In genomic region chr5:58759745-58760144, GRCh38 we compare ENCODE assay signal across 7 cellular contexts.
DNase-seq lines count a peak whose midpoint lies in the region; ATAC-seq and TF ChIP-seq lines count a peak whose summit lies in the region.

No MANE protein-coding gene starts in this region.

- H3K27me3 ChIP-seq in OCI-LY1 (ENCODE audit: insufficient read depth, low read length), result no peaks in the 10 kb centered on the region
- no peaks in the 10 kb centered on the region for H3K27me3 ChIP-seq in suprapubic skin
- H3K27me3 ChIP-seq in trophoblast cell (ENCODE audit: insufficient read depth, low read length), result no peaks in the 10 kb centered on the region
- H3K27me3 ChIP-seq in neuronal stem cell (ENCODE audit: control insufficient read depth in 3 of 3, insufficient read depth in 3 of 3, low read depth in 1 of 3, low read length in 3 of 3), result no peaks in the 10 kb centered on the region

- H3K36me3 ChIP-seq in OCI-LY1 (ENCODE audit: insufficient read depth, low read length) (no peaks in the 10 kb centered on the region), suprapubic skin (no peaks in the 10 kb centered on the region), trophoblast cell (ENCODE audit: control insufficient read depth in 1 of 2, insufficient read depth in 2 of 2, low read length in 2 of 2) (no peaks in the 10 kb centered on the region), neuronal stem cell (replicated peaks in 1 of 2; ENCODE audit: control insufficient read depth in 2 of 2, insufficient read depth in 2 of 2, low read length in 2 of 2) (no peaks in the 10 kb centered on the region)

- no peak for TF ChIP-seq EP300 in suprapubic skin (IDR thresholded peaks at IDR 0.05)

- 60% methylated on average over 4 of the region's 4 CpGs for WGBS in suprapubic skin
- no CpG with 5 or more reads among the region's 4 CpGs for WGBS in trophoblast cell (ENCODE audit: extremely low coverage, insufficient coverage, insufficient read length)
- no CpG with 5 or more reads among the region's 4 CpGs for WGBS in neuronal stem cell (ENCODE audit: extremely low coverage in 2 of 2, insufficient read length in 2 of 2, insufficient replicate concordance in 1 of 2), 2 donors

- H2BK5ac ChIP-seq in trophoblast cell (ENCODE audit: low read depth, low read length, poor library complexity), result no peak overlapping the region
- no peak overlapping the region for H2BK5ac ChIP-seq in neuronal stem cell (ENCODE audit: low read length)

- H3F3A ChIP-seq in OCI-LY1 (ENCODE audit: insufficient read depth, low read length), result no peaks in the 10 kb centered on the region

- no peak for TF ChIP-seq POLR2A in suprapubic skin (IDR thresholded peaks at IDR 0.05)

- H3K4ac ChIP-seq in trophoblast cell (ENCODE audit: low read depth, low read length) (no peak overlapping the region), neuronal stem cell (ENCODE audit: low read length) (no peak overlapping the region)

- H4K8ac ChIP-seq in trophoblast cell (ENCODE audit: low read depth, low read length), result no peak overlapping the region
- no peak overlapping the region for H4K8ac ChIP-seq in neuronal stem cell (ENCODE audit: low read depth, low read length)

- H3K14ac ChIP-seq in trophoblast cell (ENCODE audit: low read length) (no peak overlapping the region), neuronal stem cell (ENCODE audit: low read length) (no peak overlapping the region)

- H4K91ac ChIP-seq in trophoblast cell (ENCODE audit: low read depth, low read length), result no peak overlapping the region
- H4K91ac ChIP-seq in neuronal stem cell (ENCODE audit: low read depth, low read length, poor library complexity), result no peak overlapping the region

- no peak overlapping the region for H3K18ac ChIP-seq in trophoblast cell (ENCODE audit: low read length)
- H3K18ac ChIP-seq in neuronal stem cell (ENCODE audit: low read length), result no peak overlapping the region

- H2BK15ac ChIP-seq in neuronal stem cell (ENCODE audit: low read length), result no peak overlapping the region

- no peaks in the 10 kb centered on the region for H4K20me1 ChIP-seq in OCI-LY1 (ENCODE audit: insufficient read depth, low read length)

- no peak overlapping the region for H2BK12ac ChIP-seq in trophoblast cell (ENCODE audit: low read length)
- H2BK12ac ChIP-seq in neuronal stem cell (ENCODE audit: low read length), result no peak overlapping the region

- no peak overlapping the region for H4K12ac ChIP-seq in trophoblast cell (ENCODE audit: low read depth, low read length)

- no peak overlapping the region for H2AFZ ChIP-seq in OCI-LY1 (ENCODE audit: low read length)
- H2AFZ ChIP-seq in trophoblast cell (ENCODE audit: insufficient read depth, low read length, poor library complexity), result no peak overlapping the region
- H2AFZ ChIP-seq in neuronal stem cell (ENCODE audit: low read length), result no peak overlapping the region

- H3K4me3 ChIP-seq in OCI-LY1 (ENCODE audit: low read depth, low read length, poor library complexity, severe bottlenecking), result no peak overlapping the region
- H3K4me3 ChIP-seq in fibroblast of the aortic adventitia (ENCODE audit: low read depth, low read length), result peak overlapping the region; percentile 38
- peak overlapping the region; percentile 26 for H3K4me3 ChIP-seq in suprapubic skin
- H3K4me3 ChIP-seq in trophoblast cell (ENCODE audit: low read depth, low read length), result no peak overlapping the region
- H3K4me3 ChIP-seq in neuronal stem cell (ENCODE audit: low read length in 2 of 2), result no peak overlapping the region

- DNase-seq in fibroblast of the aortic adventitia (ENCODE audit: low read depth) (peak; percentile 12), suprapubic skin (ENCODE audit: low spot score in 2 of 2) (no peak), trophoblast cell (no peak), neuronal stem cell (ENCODE audit: low spot score) (no peak)

- H3K4me1 ChIP-seq in OCI-LY1 (ENCODE audit: insufficient read depth, low read length, severe bottlenecking) (no peaks in the 10 kb centered on the region), suprapubic skin (peaks cover 9% of the 10 kb centered on the region), trophoblast cell (ENCODE audit: control insufficient read depth in 1 of 2, insufficient read depth in 2 of 2, low read length in 2 of 2) (no peaks in the 10 kb centered on the region), neuronal stem cell (ENCODE audit: control insufficient read depth in 2 of 2, insufficient read depth in 1 of 2, low read depth in 1 of 2, low read length in 2 of 2) (no peaks in the 10 kb centered on the region)

- H3K9ac ChIP-seq in OCI-LY1 (ENCODE audit: low read length) (no peak overlapping the region), trophoblast cell (ENCODE audit: low read length) (no peak overlapping the region), neuronal stem cell (ENCODE audit: low read depth, low read length, poor library complexity) (no peak overlapping the region)

- no peaks in the 10 kb centered on the region for H3K79me1 ChIP-seq in trophoblast cell (ENCODE audit: low read length)
- no peaks in the 10 kb centered on the region for H3K79me1 ChIP-seq in neuronal stem cell (ENCODE audit: low read depth, low read length)

- peak overlapping the region; percentile 21 for H3K4me2 ChIP-seq in OCI-LY1 (ENCODE audit: low read length)
- H3K4me2 ChIP-seq in trophoblast cell (ENCODE audit: low read length), result no peak overlapping the region
- no peak overlapping the region for H3K4me2 ChIP-seq in neuronal stem cell (ENCODE audit: insufficient read depth, low read length, poor library complexity, severe bottlenecking)

- H3K23ac ChIP-seq in trophoblast cell (ENCODE audit: low read length) (no peak overlapping the region), neuronal stem cell (ENCODE audit: low read depth, low read length, poor library complexity) (no peak overlapping the region)

- H3K9me2 ChIP-seq in OCI-LY1 (ENCODE audit: low read depth, low read length), result no peaks in the 10 kb centered on the region

- no peak for TF ChIP-seq CTCF in OCI-LY1 (IDR thresholded peaks at IDR 0.05; ENCODE audit: low read length)
- TF ChIP-seq CTCF in fibroblast of the aortic adventitia (IDR thresholded peaks at IDR 0.05; ENCODE audit: insufficient read depth, low read length), result no peak
- no peak for TF ChIP-seq CTCF in suprapubic skin (IDR thresholded peaks at IDR 0.05)

- H2BK120ac ChIP-seq in trophoblast cell (ENCODE audit: insufficient read depth, low read length, poor library complexity) (no peak overlapping the region), neuronal stem cell (ENCODE audit: low read depth, low read length) (no peak overlapping the region)

- no peak overlapping the region for H2AK5ac ChIP-seq in trophoblast cell (ENCODE audit: low read length)
- no peak overlapping the region for H2AK5ac ChIP-seq in neuronal stem cell (ENCODE audit: low read depth, low read length)

- no peaks in the 10 kb centered on the region for H3K79me2 ChIP-seq in OCI-LY1 (ENCODE audit: insufficient read depth, low read length)
- no peaks in the 10 kb centered on the region for H3K79me2 ChIP-seq in trophoblast cell (ENCODE audit: control insufficient read depth, insufficient read depth, low read length, poor library complexity)

- no peaks in the 10 kb centered on the region for H3K9me3 ChIP-seq in OCI-LY1 (ENCODE audit: low read length)
- no peaks in the 10 kb centered on the region for H3K9me3 ChIP-seq in suprapubic skin
- H3K9me3 ChIP-seq in trophoblast cell (ENCODE audit: insufficient read depth, low read depth, low read length), result no peaks in the 10 kb centered on the region
- H3K9me3 ChIP-seq in neuronal stem cell (replicated peaks in 1 of 2; ENCODE audit: control insufficient read depth in 2 of 2, insufficient read depth in 1 of 2, low read depth in 1 of 2, low read length in 2 of 2), result no peaks in the 10 kb centered on the region

- ATAC-seq in GM18909 (IDR thresholded peaks at IDR 0.05; ENCODE audit: poor library complexity, unreplicated experiment), result peak; percentile 92
- ATAC-seq in HG02870 (IDR thresholded peaks at IDR 0.05; ENCODE audit: unreplicated experiment), result peak; percentile 86

- H3K27ac ChIP-seq in OCI-LY1 (ENCODE audit: low read depth, low read length, poor library complexity, severe bottlenecking) (no peak overlapping the region), suprapubic skin (peak overlapping the region; percentile 23), trophoblast cell (ENCODE audit: low read depth, low read length) (no peak overlapping the region), neuronal stem cell (replicated peaks; ENCODE audit: low read length) (no peak overlapping the region)

Comparison
In these comparisons a context has a peak if more than half of its experiments do, and no peak if none do; other contexts are left out.
1. H3K4me3 ChIP-seq: peak in fibroblast of the aortic adventitia (single experiment) and suprapubic skin (single experiment); none in OCI-LY1 (single experiment), trophoblast cell (single experiment) and neuronal stem cell (0 of 2).